In the genomic region with DNA sequence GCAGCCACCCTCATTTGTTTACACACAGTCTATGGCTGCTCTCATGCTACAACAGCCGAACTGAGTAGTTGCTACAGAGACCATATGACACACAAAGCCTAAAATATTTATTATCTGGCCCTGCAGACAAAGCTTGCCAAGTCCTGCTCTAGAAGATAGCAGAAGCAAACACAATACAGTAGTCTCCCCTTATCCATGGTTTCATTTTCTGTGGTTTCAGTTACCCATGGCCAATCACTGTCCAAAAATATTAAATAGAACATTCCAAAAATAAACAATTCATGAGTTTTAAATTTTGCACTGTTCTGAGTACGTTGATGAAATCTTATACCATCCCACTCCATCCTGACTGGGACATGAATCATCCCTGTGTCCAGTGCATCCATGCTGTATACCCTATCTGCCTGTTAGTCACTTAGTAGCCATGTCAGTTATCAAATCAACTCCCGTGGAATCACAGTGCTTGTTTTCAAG, we compare ENCODE assay signal across 1 cellular context.
TF ChIP-seq lines count a peak whose summit lies in the region.

No MANE protein-coding gene starts in this region.

TF ChIP-seq in K562, 482 proteins besides CTCF, POLR2A, EP300 and RAD21 (continued from another document):
- TF ChIP-seq E2F8 (IDR thresholded peaks at IDR 0.05; ENCODE audit: low read depth, partially characterized antibody), result no peak
- peak; percentile 48; the same call in 1 of the 2 replicates for TF ChIP-seq PML (IDR thresholded peaks at IDR 0.05; ENCODE audit: low read length)
- no peak for TF ChIP-seq DACH1 (IDR thresholded peaks at IDR 0.05; ENCODE audit: partially characterized antibody)
- no peak for TF ChIP-seq SMAD2 (IDR thresholded peaks at IDR 0.05; ENCODE audit: low read depth, low read length)
- TF ChIP-seq, protein P1, sequence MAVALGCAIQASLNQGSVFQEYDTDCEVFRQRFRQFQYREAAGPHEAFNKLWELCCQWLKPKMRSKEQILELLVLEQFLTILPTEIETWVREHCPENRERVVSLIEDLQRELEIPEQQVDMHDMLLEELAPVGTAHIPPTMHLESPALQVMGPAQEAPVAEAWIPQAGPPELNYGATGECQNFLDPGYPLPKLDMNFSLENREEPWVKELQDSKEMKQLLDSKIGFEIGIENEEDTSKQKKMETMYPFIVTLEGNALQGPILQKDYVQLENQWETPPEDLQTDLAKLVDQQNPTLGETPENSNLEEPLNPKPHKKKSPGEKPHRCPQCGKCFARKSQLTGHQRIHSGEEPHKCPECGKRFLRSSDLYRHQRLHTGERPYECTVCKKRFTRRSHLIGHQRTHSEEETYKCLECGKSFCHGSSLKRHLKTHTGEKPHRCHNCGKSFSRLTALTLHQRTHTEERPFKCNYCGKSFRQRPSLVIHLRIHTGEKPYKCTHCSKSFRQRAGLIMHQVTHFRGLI (CRISPR knock-in tag; IDR thresholded peaks at IDR 0.05), result no peak
- TF ChIP-seq TAL1 (IDR thresholded peaks at IDR 0.05), result peak; percentile 92
- TF ChIP-seq ADNP (tag; IDR thresholded peaks at IDR 0.05), result no peak
- TF ChIP-seq L3MBTL2 (IDR thresholded peaks at IDR 0.05), result no peak
- TF ChIP-seq ZNF239 (CRISPR knock-in tag; IDR thresholded peaks at IDR 0.05), result no peak
- TF ChIP-seq THRA (IDR thresholded peaks at IDR 0.05), result no peak
- TF ChIP-seq, protein P2, sequence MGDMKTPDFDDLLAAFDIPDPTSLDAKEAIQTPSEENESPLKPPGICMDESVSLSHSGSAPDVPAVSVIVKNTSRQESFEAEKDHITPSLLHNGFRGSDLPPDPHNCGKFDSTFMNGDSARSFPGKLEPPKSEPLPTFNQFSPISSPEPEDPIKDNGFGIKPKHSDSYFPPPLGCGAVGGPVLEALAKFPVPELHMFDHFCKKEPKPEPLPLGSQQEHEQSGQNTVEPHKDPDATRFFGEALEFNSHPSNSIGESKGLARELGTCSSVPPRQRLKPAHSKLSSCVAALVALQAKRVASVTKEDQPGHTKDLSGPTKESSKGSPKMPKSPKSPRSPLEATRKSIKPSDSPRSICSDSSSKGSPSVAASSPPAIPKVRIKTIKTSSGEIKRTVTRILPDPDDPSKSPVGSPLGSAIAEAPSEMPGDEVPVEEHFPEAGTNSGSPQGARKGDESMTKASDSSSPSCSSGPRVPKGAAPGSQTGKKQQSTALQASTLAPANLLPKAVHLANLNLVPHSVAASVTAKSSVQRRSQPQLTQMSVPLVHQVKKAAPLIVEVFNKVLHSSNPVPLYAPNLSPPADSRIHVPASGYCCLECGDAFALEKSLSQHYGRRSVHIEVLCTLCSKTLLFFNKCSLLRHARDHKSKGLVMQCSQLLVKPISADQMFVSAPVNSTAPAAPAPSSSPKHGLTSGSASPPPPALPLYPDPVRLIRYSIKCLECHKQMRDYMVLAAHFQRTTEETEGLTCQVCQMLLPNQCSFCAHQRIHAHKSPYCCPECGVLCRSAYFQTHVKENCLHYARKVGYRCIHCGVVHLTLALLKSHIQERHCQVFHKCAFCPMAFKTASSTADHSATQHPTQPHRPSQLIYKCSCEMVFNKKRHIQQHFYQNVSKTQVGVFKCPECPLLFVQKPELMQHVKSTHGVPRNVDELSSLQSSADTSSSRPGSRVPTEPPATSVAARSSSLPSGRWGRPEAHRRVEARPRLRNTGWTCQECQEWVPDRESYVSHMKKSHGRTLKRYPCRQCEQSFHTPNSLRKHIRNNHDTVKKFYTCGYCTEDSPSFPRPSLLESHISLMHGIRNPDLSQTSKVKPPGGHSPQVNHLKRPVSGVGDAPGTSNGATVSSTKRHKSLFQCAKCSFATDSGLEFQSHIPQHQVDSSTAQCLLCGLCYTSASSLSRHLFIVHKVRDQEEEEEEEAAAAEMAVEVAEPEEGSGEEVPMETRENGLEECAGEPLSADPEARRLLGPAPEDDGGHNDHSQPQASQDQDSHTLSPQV (IDR thresholded peaks at IDR 0.05), result no peak
- no peak for TF ChIP-seq GMEB1 (CRISPR knock-in tag; IDR thresholded peaks at IDR 0.05)
- TF ChIP-seq XRCC3 (IDR thresholded peaks at IDR 0.05), result no peak
- no peak for TF ChIP-seq PTTG1 (tag; IDR thresholded peaks at IDR 0.05; ENCODE audit: low read depth)
- TF ChIP-seq POLR2AphosphoS5 (IDR thresholded peaks at IDR 0.05; ENCODE audit: control insufficient read depth, insufficient read depth, low read depth, low read length), result 0 out of 2 replicates have a peak, but pooled peaks have one; percentile 35
- TF ChIP-seq ZNF561 (CRISPR knock-in tag; conservative IDR thresholded peaks at IDR 0.05), result no peak
- TF ChIP-seq SMAD3 (CRISPR knock-in tag; conservative IDR thresholded peaks at IDR 0.05), result no peak
- TF ChIP-seq MXD1 (CRISPR knock-in tag; IDR thresholded peaks at IDR 0.05; ENCODE audit: borderline replicate concordance, poor library complexity, severe bottlenecking), result no peak
- no peak for TF ChIP-seq SAFB (IDR thresholded peaks at IDR 0.05; ENCODE audit: borderline replicate concordance, low read depth, low read length)
- TF ChIP-seq E2F1 (CRISPR knock-in tag; IDR thresholded peaks at IDR 0.05), result no peak
- TF ChIP-seq BDP1 (IDR thresholded peaks at IDR 0.05; ENCODE audit: insufficient read depth, insufficient read length), result no peak
- peak; percentile 83 for TF ChIP-seq FOSL1 (tag; conservative IDR thresholded peaks at IDR 0.05)
- TF ChIP-seq ZNF707 (CRISPR knock-in tag; conservative IDR thresholded peaks at IDR 0.05), result no peak
- no peak for TF ChIP-seq ZNF551 (CRISPR knock-in tag; IDR thresholded peaks at IDR 0.05)
- TF ChIP-seq FOXA1 (IDR thresholded peaks at IDR 0.05; ENCODE audit: borderline replicate concordance), result no peak
- TF ChIP-seq TOE1 (IDR thresholded peaks at IDR 0.05; ENCODE audit: borderline replicate concordance), result no peak
- TF ChIP-seq TOE1 (CRISPR knock-in tag; IDR thresholded peaks at IDR 0.05; ENCODE audit: borderline replicate concordance, low read depth), result no peak
- TF ChIP-seq, protein P3, sequence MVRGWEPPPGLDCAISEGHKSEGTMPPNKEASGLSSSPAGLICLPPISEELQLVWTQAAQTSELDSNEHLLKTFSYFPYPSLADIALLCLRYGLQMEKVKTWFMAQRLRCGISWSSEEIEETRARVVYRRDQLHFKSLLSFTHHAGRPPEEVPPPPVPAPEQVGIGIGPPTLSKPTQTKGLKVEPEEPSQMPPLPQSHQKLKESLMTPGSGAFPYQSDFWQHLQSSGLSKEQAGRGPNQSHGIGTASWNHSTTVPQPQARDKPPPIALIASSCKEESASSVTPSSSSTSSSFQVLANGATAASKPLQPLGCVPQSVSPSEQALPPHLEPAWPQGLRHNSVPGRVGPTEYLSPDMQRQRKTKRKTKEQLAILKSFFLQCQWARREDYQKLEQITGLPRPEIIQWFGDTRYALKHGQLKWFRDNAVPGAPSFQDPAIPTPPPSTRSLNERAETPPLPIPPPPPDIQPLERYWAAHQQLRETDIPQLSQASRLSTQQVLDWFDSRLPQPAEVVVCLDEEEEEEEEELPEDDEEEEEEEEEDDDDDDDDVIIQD (CRISPR knock-in tag; IDR thresholded peaks at IDR 0.05), result no peak
- peak; percentile 87 for TF ChIP-seq TEAD4 (IDR thresholded peaks at IDR 0.05; ENCODE audit: low read length)
- TF ChIP-seq TEAD4 (CRISPR knock-in tag; IDR thresholded peaks at IDR 0.05; ENCODE audit: borderline replicate concordance), result no peak
- no peak for TF ChIP-seq NUFIP1 (IDR thresholded peaks at IDR 0.05; ENCODE audit: partially characterized antibody)
